ENCODE assay signal across 8 cellular contexts in genomic region chr2:118061135-118061955, GRCh38. TPM values are rescaled to one million over a fixed set of nuclear protein-coding genes. Genes with fewer than 3 reads are reported as not detected.
DNase-seq lines count a peak whose midpoint lies in the region; ATAC-seq, FAIRE-seq and TF ChIP-seq lines count a peak whose summit lies in the region.

No MANE protein-coding gene starts in this region.

- H3K9me3 Mint-ChIP-seq in WTC11: no peaks in the 10 kb centered on the region
- H3K9me3 Mint-ChIP-seq in immature natural killer cell: peaks cover 0 to 3% (median 0%) of the 10 kb centered on the region in 6 donors
- H3K9me3 Mint-ChIP-seq in activated CD4-positive, alpha-beta memory T cell treated with anti-CD3 and anti-CD28 coated beads for 36 hours: no peaks in the 10 kb centered on the region

- H3K4me1 Mint-ChIP-seq in WTC11: peaks cover 2% of the 10 kb centered on the region; the same call in 1 of the 2 replicates
- H3K4me1 Mint-ChIP-seq in immature natural killer cell: peaks cover 0 to 4% of the 10 kb centered on the region in 2 donors
- H3K4me1 Mint-ChIP-seq in activated CD4-positive, alpha-beta memory T cell treated with anti-CD3 and anti-CD28 coated beads for 36 hours (ENCODE audit: low read depth): peaks cover 12% of the 10 kb centered on the region

- H3K4me3 ChIP-seq in GM12864 (ENCODE audit: low read depth, low read length): no peak overlapping the region
- H3K4me3 ChIP-seq in HL-60 (replicated peaks; ENCODE audit: insufficient read depth, low read length): no peak overlapping the region

- CTCF ChIA-PET in WTC11 (lab: Charles Lee): interaction anchor here (1.2 to 3.0 kb wide), 4 partner anchors 15 to 58 kb away, joined by 3 to 15 read pairs (median 10); partner anchors contain the start of gene INSIG2
- CTCF ChIA-PET in activated CD4-positive, alpha-beta memory T cell treated with anti-CD3 and anti-CD28 coated beads for 36 hours (lab: Charles Lee): interaction anchor here (0.8 to 3.3 kb wide), 6 partner anchors 9 to 58 kb away, joined by 3 to 28 read pairs (median 4); no protein-coding TSS in a partner anchor

- H3K27me3 Mint-ChIP-seq in WTC11 (ENCODE audit: low read depth) (no peaks in the 10 kb centered on the region; the same call in 1 of the 2 replicates), immature natural killer cell (ENCODE audit: low read depth in 3 of 3) (peaks cover 2 to 5% (median 3%) of the 10 kb centered on the region in 3 donors)
- H3K27me3 Mint-ChIP-seq in activated CD4-positive, alpha-beta memory T cell treated with anti-CD3 and anti-CD28 coated beads for 36 hours: peaks cover 23% of the 10 kb centered on the region

- ATAC-seq in GM21529 (IDR thresholded peaks at IDR 0.05; ENCODE audit: unreplicated experiment): peak; percentile 83
- ATAC-seq in WTC11: peak; percentile 90

- H3K4me3 Mint-ChIP-seq in WTC11 (no peak overlapping the region), immature natural killer cell (no peak overlapping the region)
- H3K4me3 Mint-ChIP-seq in activated CD4-positive, alpha-beta memory T cell treated with anti-CD3 and anti-CD28 coated beads for 36 hours: no peak overlapping the region

- intact Hi-C loops in activated CD4-positive, alpha-beta memory T cell treated with anti-CD3 and anti-CD28 coated beads for 36 hours (cut with micrococcal nuclease): loop anchor here (2.0 kb wide), 1 partner anchor 29 kb away; no protein-coding TSS in a partner anchor

- POLR2A ChIA-PET in WTC11 (lab: Charles Lee): interaction anchor here (0.8 kb wide), 1 partner anchor 25 kb away, joined by 3 read pairs; no protein-coding TSS in a partner anchor
- POLR2A ChIA-PET in activated CD4-positive, alpha-beta memory T cell treated with anti-CD3 and anti-CD28 coated beads for 36 hours (lab: Charles Lee): no interaction called here

- H3K27ac ChIP-seq in HL-60 (replicated peaks): no peak overlapping the region

- DNase-seq in GM12864 (ENCODE audit: low read depth) (peak; percentile 46), HL-60 (ENCODE audit: low read depth in 1 of 2, low spot score in 1 of 2) (peak; percentile 76 to 80), WTC11 (ENCODE audit: low spot score) (no peak), left kidney (ENCODE audit: low read depth, low spot score) (peak; percentile 21), immature natural killer cell (no peak), frontal cortex (ENCODE audit: low spot score in 2 of 2) (no peak)
- DNase-seq in activated CD4-positive, alpha-beta memory T cell treated with anti-CD3 and anti-CD28 coated beads for 36 hours: no peak

- H3K27me3 ChIP-seq in HL-60 (ENCODE audit: insufficient read depth, poor library complexity, severe bottlenecking): peaks cover 3% of the 10 kb centered on the region

- FAIRE-seq in frontal cortex (lab: Jason Lieb, UNC): no peak

- H3K27ac Mint-ChIP-seq in WTC11 (no peak overlapping the region), immature natural killer cell (no peak overlapping the region)
- no peak overlapping the region for H3K27ac Mint-ChIP-seq in activated CD4-positive, alpha-beta memory T cell treated with anti-CD3 and anti-CD28 coated beads for 36 hours

- TF ChIP-seq CTCF in GM12864 (IDR thresholded peaks at IDR 0.05; ENCODE audit: low read depth, low read length, missing control alignments): peak; percentile 69
- peak; percentile 31 for TF ChIP-seq CTCF in HL-60 (IDR thresholded peaks at IDR 0.05; ENCODE audit: insufficient read depth, low read length)
- TF ChIP-seq CTCF in WTC11 (IDR thresholded peaks at IDR 0.05): no peak

- H3K36me3 Mint-ChIP-seq in WTC11 (no peaks in the 10 kb centered on the region), immature natural killer cell (no peaks in the 10 kb centered on the region)
- H3K36me3 Mint-ChIP-seq in activated CD4-positive, alpha-beta memory T cell treated with anti-CD3 and anti-CD28 coated beads for 36 hours: no peaks in the 10 kb centered on the region

TF ChIP-seq in WTC11, 78 proteins besides CTCF, POLR2A, EP300 and RAD21:
- TF ChIP-seq HMGXB4 (CRISPR knock-in tag; IDR thresholded peaks at IDR 0.05) (no peak), IRF2 (CRISPR knock-in tag; IDR thresholded peaks at IDR 0.05; ENCODE audit: borderline replicate concordance, low read depth) (no peak), ELF4 (CRISPR knock-in tag; IDR thresholded peaks at IDR 0.05; ENCODE audit: low read depth) (no peak), NR2C2 (CRISPR knock-in tag; IDR thresholded peaks at IDR 0.05) (no peak), CREM (CRISPR knock-in tag; IDR thresholded peaks at IDR 0.05) (no peak), STAT6 (CRISPR knock-in tag; conservative IDR thresholded peaks at IDR 0.05; ENCODE audit: low read depth) (no peak), NFATC4 (CRISPR knock-in tag; IDR thresholded peaks at IDR 0.05) (no peak), FOXP4 (CRISPR knock-in tag; IDR thresholded peaks at IDR 0.05) (no peak)

RNA-seq across cellular contexts. Expression of gene INSIG2, which starts 26.9 kb away (rescaled TPM):
- total RNA-seq in WTC11 (2021) (10.7 to 11.9 TPM (median 10.8 TPM) in 3 replicates), frontal cortex (28.1 TPM)
- 10 to 100 TPM; 15.9 to 19.8 (median 19.1) TPM for polyA plus RNA-seq in immature natural killer cell
- 10 to 100 TPM; 35.0 to 40.2 TPM for total RNA-seq in activated CD4-positive, alpha-beta memory T cell treated with anti-CD3 and anti-CD28 coated beads for 36 hours

RNA-seq across cellular contexts. Expression of gene CCDC93, which starts 47.5 kb away (rescaled TPM):
- 14.0 to 16.9 TPM (median 16.4 TPM) in 3 replicates for total RNA-seq in WTC11 (2021)
- polyA plus RNA-seq in immature natural killer cell: 1 to 10 TPM; 3.0 to 7.7 (median 4.2) TPM
- 25.7 TPM for total RNA-seq in frontal cortex
- total RNA-seq in activated CD4-positive, alpha-beta memory T cell treated with anti-CD3 and anti-CD28 coated beads for 36 hours: 10 to 100 TPM; 24.9 to 27.3 TPM

Comparison
In these comparisons a context has a peak if more than half of its experiments do, and no peak if none do; other contexts are left out.
1. DNase-seq: peak in GM12864 (single experiment), HL-60 (2 of 2) and left kidney (single experiment); none in WTC11 (single experiment), immature natural killer cell (0 of 3), frontal cortex (0 of 2) and activated CD4-positive, alpha-beta memory T cell treated with anti-CD3 and anti-CD28 coated beads for 36 hours (single experiment).